15 cellular contexts compared by ENCODE assay signal in the genomic region with DNA sequence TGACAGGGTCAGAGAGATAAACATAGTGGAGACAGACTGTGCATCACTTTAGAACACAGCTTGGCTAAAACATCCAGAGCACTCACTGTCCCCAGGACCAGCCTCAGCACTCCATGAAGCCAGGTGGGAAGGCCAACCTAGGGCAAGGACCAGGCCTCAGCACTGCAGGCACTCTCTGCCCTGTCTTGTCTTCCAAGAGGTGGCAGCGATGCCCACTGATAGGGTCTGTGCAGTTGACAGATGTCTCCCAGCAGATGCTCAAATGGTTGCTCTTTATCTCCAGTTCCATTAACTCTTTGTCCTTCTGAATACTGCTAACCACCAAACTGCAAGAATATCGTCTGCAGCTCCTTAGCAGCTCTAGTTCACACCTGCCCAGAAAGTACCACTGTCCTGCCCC. TPM values are rescaled to one million over a fixed set of nuclear protein-coding genes. Genes with fewer than 3 reads are reported as not detected.
"Had no signal": no experiment of that assay in that cellular context is flagged by ENCODE, and none has a peak within 500 bp of the region (broad histone marks: within the 10 kb centered on the region; RNA-seq: fewer than 3 reads in every experiment).

No MANE protein-coding gene starts in this region.

- H3K4me3 Mint-ChIP-seq: activated CD4-positive, alpha-beta memory T cell treated with anti-CD3 and anti-CD28 coated beads for 36 hours had no signal

- DNase-seq: activated CD4-positive, alpha-beta memory T cell treated with anti-CD3 and anti-CD28 coated beads for 36 hours; activated CD4-positive, alpha-beta T cell treated with anti-CD3 and anti-CD28 coated beads for 1 hour; central memory CD4-positive, alpha-beta T cell; effector memory CD4-positive, alpha-beta T cell; kidney glomerular epithelial cell; lower lobe of right lung; midbrain; stimulated activated CD4-positive, alpha-beta T cell treated with anti-CD3 and anti-CD28 coated beads, Interleukin-1b, Interleukin-23, amount 100 ng/mL, for 48 hours; stomach; T-helper 9 cell had no signal

- H3K4me1 ChIP-seq: lower lobe of right lung had no signal

- H3K9me3 ChIP-seq: gastroesophageal sphincter, lower lobe of right lung, stomach had no signal

- H3K27me3 ChIP-seq: gastroesophageal sphincter, hepatocyte, stomach had no signal

- H3K4me3 ChIP-seq: gastroesophageal sphincter, hepatocyte, lower lobe of right lung, stomach had no signal

- H3K9me3 Mint-ChIP-seq: activated CD4-positive, alpha-beta memory T cell treated with anti-CD3 and anti-CD28 coated beads for 36 hours had no signal

- H3K27ac ChIP-seq: epithelial cell of prostate, hepatocyte, lower lobe of right lung, parathyroid adenoma had no signal

- H3K27ac Mint-ChIP-seq: activated CD4-positive, alpha-beta memory T cell treated with anti-CD3 and anti-CD28 coated beads for 36 hours had no signal

- H3K27me3 Mint-ChIP-seq: activated CD4-positive, alpha-beta memory T cell treated with anti-CD3 and anti-CD28 coated beads for 36 hours had no signal

RNA-seq across cellular contexts. Expression of a gene that starts 23.5 kb away (rescaled TPM):
- total RNA-seq: urinary bladder had no signal
